Comparison of ENCODE assay signal across 1 cellular context in the genomic region with DNA sequence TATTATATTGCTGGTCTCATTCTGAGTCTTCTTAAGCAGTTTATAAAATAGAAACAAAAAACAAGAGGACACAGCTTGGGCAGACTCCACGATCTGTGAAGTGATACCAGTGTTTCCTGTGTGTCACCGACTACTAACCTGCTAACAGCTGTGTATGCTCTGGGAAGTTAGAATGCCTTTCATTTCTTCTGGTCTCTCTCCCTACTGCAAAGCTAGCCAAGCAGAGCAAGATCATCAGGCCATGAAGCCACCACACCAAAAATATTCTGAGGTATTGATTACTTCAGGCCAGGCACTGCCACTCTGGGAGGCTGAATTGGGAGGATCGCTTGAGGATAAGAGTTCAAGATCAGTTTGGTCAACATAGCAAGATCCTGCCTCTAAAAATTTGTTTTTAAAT.
TF ChIP-seq lines count a peak whose summit lies in the region.

No MANE protein-coding gene starts in this region.

TF ChIP-seq in GM12878, 131 proteins besides CTCF, POLR2A, EP300 and RAD21 (continued from another document):
- TF ChIP-seq RUNX3 (IDR thresholded peaks at IDR 0.05; ENCODE audit: low read length): peak; percentile 84
- peak; percentile 62; the same call in 1 of the 2 replicates for TF ChIP-seq TAF1 (IDR thresholded peaks at IDR 0.05; ENCODE audit: borderline replicate concordance, low read depth, low read length)
- TF ChIP-seq ATF7 (IDR thresholded peaks at IDR 0.05; ENCODE audit: low read depth): 0 out of 2 replicates have a peak, but pooled peaks have one; percentile 14
- peak; percentile 42; the same call in 1 of the 2 replicates for TF ChIP-seq FOXM1 (IDR thresholded peaks at IDR 0.05; ENCODE audit: low read depth, low read length)
- TF ChIP-seq ASH2L (IDR thresholded peaks at IDR 0.05; ENCODE audit: borderline replicate concordance, low read depth): no peak
- TF ChIP-seq POLR2AphosphoS2 (IDR thresholded peaks at IDR 0.05; ENCODE audit: low read depth, low read length): no peak
- no peak for TF ChIP-seq SMAD5 (IDR thresholded peaks at IDR 0.05; ENCODE audit: low read depth)
- TF ChIP-seq MEF2A (IDR thresholded peaks at IDR 0.05; ENCODE audit: insufficient read depth, low read depth, low read length): 0 out of 2 replicates have a peak, but pooled peaks have one; percentile 59
- TF ChIP-seq ZBTB40 (IDR thresholded peaks at IDR 0.05; ENCODE audit: borderline replicate concordance): no peak
- TF ChIP-seq, protein P1, sequence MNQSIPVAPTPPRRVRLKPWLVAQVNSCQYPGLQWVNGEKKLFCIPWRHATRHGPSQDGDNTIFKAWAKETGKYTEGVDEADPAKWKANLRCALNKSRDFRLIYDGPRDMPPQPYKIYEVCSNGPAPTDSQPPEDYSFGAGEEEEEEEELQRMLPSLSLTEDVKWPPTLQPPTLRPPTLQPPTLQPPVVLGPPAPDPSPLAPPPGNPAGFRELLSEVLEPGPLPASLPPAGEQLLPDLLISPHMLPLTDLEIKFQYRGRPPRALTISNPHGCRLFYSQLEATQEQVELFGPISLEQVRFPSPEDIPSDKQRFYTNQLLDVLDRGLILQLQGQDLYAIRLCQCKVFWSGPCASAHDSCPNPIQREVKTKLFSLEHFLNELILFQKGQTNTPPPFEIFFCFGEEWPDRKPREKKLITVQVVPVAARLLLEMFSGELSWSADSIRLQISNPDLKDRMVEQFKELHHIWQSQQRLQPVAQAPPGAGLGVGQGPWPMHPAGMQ (IDR thresholded peaks at IDR 0.05; ENCODE audit: borderline replicate concordance): no peak
- TF ChIP-seq FOS (IDR thresholded peaks at IDR 0.05; ENCODE audit: borderline replicate concordance, extremely low read depth, insufficient read length): no peak
- no peak for TF ChIP-seq STAT3 (IDR thresholded peaks at IDR 0.05; ENCODE audit: low read depth, low read length)
- 0 out of 2 replicates have a peak, but pooled peaks have one; percentile 26 for TF ChIP-seq NBN (IDR thresholded peaks at IDR 0.05)
- TF ChIP-seq ZNF24 (IDR thresholded peaks at IDR 0.05): peak; percentile 86
- TF ChIP-seq NR2C2 (IDR thresholded peaks at IDR 0.05; ENCODE audit: borderline replicate concordance, control insufficient read depth, insufficient read length, low read depth): no peak
- no peak for TF ChIP-seq MLLT1 (IDR thresholded peaks at IDR 0.05)
- no peak for TF ChIP-seq BRCA1 (IDR thresholded peaks at IDR 0.05; ENCODE audit: low read depth, low read length)
- no peak for TF ChIP-seq NFYA (IDR thresholded peaks at IDR 0.05; ENCODE audit: borderline replicate concordance, low read depth, low read length)
- TF ChIP-seq IRF4 (IDR thresholded peaks at IDR 0.05; ENCODE audit: low read depth, low read length): 0 out of 2 replicates have a peak, but pooled peaks have one; percentile 36
- TF ChIP-seq ZBTB11 (CRISPR knock-in tag; IDR thresholded peaks at IDR 0.05): no peak
- TF ChIP-seq CBX5 (IDR thresholded peaks at IDR 0.05; ENCODE audit: low read depth): peak; percentile 26; the same call in 1 of the 2 replicates
- TF ChIP-seq, protein P2, sequence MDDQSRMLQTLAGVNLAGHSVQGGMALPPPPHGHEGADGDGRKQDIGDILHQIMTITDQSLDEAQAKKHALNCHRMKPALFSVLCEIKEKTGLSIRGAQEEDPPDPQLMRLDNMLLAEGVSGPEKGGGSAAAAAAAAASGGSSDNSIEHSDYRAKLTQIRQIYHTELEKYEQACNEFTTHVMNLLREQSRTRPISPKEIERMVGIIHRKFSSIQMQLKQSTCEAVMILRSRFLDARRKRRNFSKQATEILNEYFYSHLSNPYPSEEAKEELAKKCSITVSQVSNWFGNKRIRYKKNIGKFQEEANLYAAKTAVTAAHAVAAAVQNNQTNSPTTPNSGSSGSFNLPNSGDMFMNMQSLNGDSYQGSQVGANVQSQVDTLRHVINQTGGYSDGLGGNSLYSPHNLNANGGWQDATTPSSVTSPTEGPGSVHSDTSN (IDR thresholded peaks at IDR 0.05; ENCODE audit: insufficient replicate concordance, low read depth, low read length): peak; percentile 46
- TF ChIP-seq ETV6 (conservative IDR thresholded peaks at IDR 0.05 in 1 of 2, IDR thresholded peaks at IDR 0.05 in 1 of 2; ENCODE audit: borderline replicate concordance in 1 of 2, low read depth in 1 of 2): peak in 1 of 2 experiments; percentile 66; a peak in 1 of 4 replicates
- no peak for TF ChIP-seq YY1 (IDR thresholded peaks at IDR 0.05; ENCODE audit: low read depth, low read length)
- no peak for TF ChIP-seq MYB (IDR thresholded peaks at IDR 0.05; ENCODE audit: borderline replicate concordance, low read depth, low read length)
- TF ChIP-seq, protein P3, sequence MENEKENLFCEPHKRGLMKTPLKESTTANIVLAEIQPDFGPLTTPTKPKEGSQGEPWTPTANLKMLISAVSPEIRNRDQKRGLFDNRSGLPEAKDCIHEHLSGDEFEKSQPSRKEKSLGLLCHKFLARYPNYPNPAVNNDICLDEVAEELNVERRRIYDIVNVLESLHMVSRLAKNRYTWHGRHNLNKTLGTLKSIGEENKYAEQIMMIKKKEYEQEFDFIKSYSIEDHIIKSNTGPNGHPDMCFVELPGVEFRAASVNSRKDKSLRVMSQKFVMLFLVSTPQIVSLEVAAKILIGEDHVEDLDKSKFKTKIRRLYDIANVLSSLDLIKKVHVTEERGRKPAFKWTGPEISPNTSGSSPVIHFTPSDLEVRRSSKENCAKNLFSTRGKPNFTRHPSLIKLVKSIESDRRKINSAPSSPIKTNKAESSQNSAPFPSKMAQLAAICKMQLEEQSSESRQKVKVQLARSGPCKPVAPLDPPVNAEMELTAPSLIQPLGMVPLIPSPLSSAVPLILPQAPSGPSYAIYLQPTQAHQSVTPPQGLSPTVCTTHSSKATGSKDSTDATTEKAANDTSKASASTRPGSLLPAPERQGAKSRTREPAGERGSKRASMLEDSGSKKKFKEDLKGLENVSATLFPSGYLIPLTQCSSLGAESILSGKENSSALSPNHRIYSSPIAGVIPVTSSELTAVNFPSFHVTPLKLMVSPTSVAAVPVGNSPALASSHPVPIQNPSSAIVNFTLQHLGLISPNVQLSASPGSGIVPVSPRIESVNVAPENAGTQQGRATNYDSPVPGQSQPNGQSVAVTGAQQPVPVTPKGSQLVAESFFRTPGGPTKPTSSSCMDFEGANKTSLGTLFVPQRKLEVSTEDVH (IDR thresholded peaks at IDR 0.05; ENCODE audit: low read depth, partially characterized antibody): no peak
- peak; percentile 88 for TF ChIP-seq PAX5 (IDR thresholded peaks at IDR 0.05; ENCODE audit: borderline replicate concordance, low read depth, low read length)
- TF ChIP-seq PAX8 (IDR thresholded peaks at IDR 0.05): no peak
- no peak for TF ChIP-seq KLF5 (IDR thresholded peaks at IDR 0.05; ENCODE audit: partially characterized antibody)
- no peak for TF ChIP-seq BCLAF1 (IDR thresholded peaks at IDR 0.05)
- TF ChIP-seq CBX3 (IDR thresholded peaks at IDR 0.05; ENCODE audit: borderline replicate concordance, low read depth): no peak
- TF ChIP-seq ELK1 (IDR thresholded peaks at IDR 0.05; ENCODE audit: low read depth, low read length): no peak
- TF ChIP-seq TBL1XR1 (IDR thresholded peaks at IDR 0.05; ENCODE audit: low read depth, low read length): 0 out of 2 replicates have a peak, but pooled peaks have one; percentile 25
- TF ChIP-seq TCF12 (IDR thresholded peaks at IDR 0.05; ENCODE audit: low read depth, low read length): peak; percentile 85
- no peak for TF ChIP-seq ZZZ3 (IDR thresholded peaks at IDR 0.05; ENCODE audit: control insufficient read depth, insufficient read length, low read depth)
- TF ChIP-seq SMAD1 (IDR thresholded peaks at IDR 0.05; ENCODE audit: low read depth, partially characterized antibody): no peak
- no peak for TF ChIP-seq HDAC6 (IDR thresholded peaks at IDR 0.05; ENCODE audit: unreplicated experiment)
- TF ChIP-seq GABPA (IDR thresholded peaks at IDR 0.05; ENCODE audit: low read depth): no peak
- TF ChIP-seq WRNIP1 (IDR thresholded peaks at IDR 0.05; ENCODE audit: borderline replicate concordance, low read depth, low read length): no peak
- peak; percentile 81; the same call in 1 of the 2 replicates for TF ChIP-seq MTA3 (IDR thresholded peaks at IDR 0.05; ENCODE audit: borderline replicate concordance, low read length)
- no peak for TF ChIP-seq ZSCAN29 (IDR thresholded peaks at IDR 0.05)
